In the genomic region with DNA sequence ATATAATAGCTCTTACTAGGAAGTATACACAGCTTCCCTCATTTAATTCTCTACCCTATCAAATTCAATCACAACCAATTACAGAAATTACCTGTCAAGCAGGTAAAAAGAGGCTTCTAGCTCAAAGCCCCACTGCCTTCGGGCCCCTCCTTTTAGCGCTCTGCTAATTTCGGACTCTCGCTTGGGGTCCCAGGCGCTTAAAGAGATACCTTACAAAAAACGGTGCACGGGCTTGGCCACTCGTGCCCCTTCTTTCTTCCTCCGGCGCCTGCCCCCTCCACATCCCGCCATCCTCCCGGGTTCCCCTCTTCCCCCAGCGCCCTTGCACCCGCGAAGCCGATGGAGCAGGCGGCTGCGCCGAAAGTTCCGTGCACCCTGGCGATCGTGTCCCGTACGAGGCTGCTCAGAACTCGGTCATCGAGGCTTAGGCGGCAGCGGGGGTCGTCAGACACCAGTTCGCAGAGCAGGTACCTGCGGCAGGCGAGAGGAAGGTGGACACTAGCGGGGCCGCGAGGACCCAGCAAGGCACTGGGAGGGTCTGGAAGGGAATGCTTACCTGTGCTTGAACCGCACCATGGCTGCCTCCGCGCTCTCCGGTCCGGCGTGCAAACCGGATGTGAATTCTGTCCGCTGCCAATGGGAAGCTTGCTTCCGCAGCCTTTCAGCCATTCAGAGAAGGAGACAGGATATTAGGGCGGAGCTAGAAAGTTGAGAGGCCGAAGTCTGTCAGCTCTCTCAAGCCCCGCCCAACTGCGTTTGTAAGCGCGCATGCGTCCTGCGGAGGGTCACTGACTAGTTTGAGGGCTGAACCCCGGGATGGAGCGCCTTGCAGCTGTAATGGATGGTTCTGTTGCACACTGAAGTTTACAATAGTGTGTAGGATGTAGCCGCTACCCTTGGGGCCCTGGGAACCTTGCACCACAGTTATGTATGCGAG, we compare ENCODE assay signal across 1 cellular context.
TF ChIP-seq lines count a peak whose summit lies in the region.

Gene POP5, minus strand, starts transcription at position 616 of the 937 bp plus-strand sequence. Its CDS starts 40 bp downstream, at position 576.

TF ChIP-seq in K562, 482 proteins besides CTCF, POLR2A, EP300 and RAD21 (continued from another document and continues in another):
- TF ChIP-seq BRF1 (IDR thresholded peaks at IDR 0.05; ENCODE audit: borderline replicate concordance, extremely low read depth, insufficient read length) (no peak), MCM3 (IDR thresholded peaks at IDR 0.05) (no peak), TRIM28 (IDR thresholded peaks at IDR 0.05) (no peak), XRCC5 (IDR thresholded peaks at IDR 0.05; ENCODE audit: low read depth, low read length) (no peak), TSC22D4 (tag; IDR thresholded peaks at IDR 0.05) (no peak), ESRRA (IDR thresholded peaks at IDR 0.05; ENCODE audit: borderline replicate concordance, low read depth) (0 out of 2 replicates have a peak, but pooled peaks have one; percentile 38), PREB (CRISPR knock-in tag; IDR thresholded peaks at IDR 0.05) (no peak), NR2F6 (CRISPR knock-in tag; IDR thresholded peaks at IDR 0.05) (no peak), SFPQ (IDR thresholded peaks at IDR 0.05; ENCODE audit: low read depth, low read length) (no peak), ATF1 (CRISPR knock-in tag; IDR thresholded peaks at IDR 0.05) (no peak), ATF1 (tag; IDR thresholded peaks at IDR 0.05) (peak; percentile 17), ZNF408 (CRISPR knock-in tag; IDR thresholded peaks at IDR 0.05; ENCODE audit: low read depth) (no peak), NCOA6 (IDR thresholded peaks at IDR 0.05) (no peak), POLR3G (IDR thresholded peaks at IDR 0.05; ENCODE audit: extremely low read depth, insufficient read length, insufficient replicate concordance) (no peak), ZNF778 (CRISPR knock-in tag; IDR thresholded peaks at IDR 0.05) (no peak), ZNF584 (CRISPR knock-in tag; IDR thresholded peaks at IDR 0.05; ENCODE audit: low read depth) (no peak), MYNN (IDR thresholded peaks at IDR 0.05) (peak; percentile 75; the same call in 1 of the 2 replicates), MYNN (CRISPR knock-in tag; IDR thresholded peaks at IDR 0.05) (no peak), ZFX (CRISPR knock-in tag; IDR thresholded peaks at IDR 0.05) (no peak), ZBTB7A (IDR thresholded peaks at IDR 0.05; ENCODE audit: borderline replicate concordance, control insufficient read depth, low read depth, low read length) (0 out of 2 replicates have a peak, but pooled peaks have one; percentile 17), IFI16 (CRISPR knock-in tag; IDR thresholded peaks at IDR 0.05) (no peak), SOX6 (IDR thresholded peaks at IDR 0.05) (no peak), ETV5 (CRISPR knock-in tag; IDR thresholded peaks at IDR 0.05; ENCODE audit: low read depth) (peak; percentile 72; the same call in 1 of the 2 replicates), IRF2 (CRISPR knock-in tag; IDR thresholded peaks at IDR 0.05) (no peak), SP2 (IDR thresholded peaks at IDR 0.05; ENCODE audit: extremely low read depth, low read depth, low read length, poor library complexity, severe bottlenecking) (peak; percentile 43), SRSF7 (optimal IDR thresholded peaks at IDR 0.05; ENCODE audit: low read depth, low read length) (no peak), ELK3 (CRISPR knock-in tag; IDR thresholded peaks at IDR 0.05) (no peak)
- TF ChIP-seq, protein P1, sequence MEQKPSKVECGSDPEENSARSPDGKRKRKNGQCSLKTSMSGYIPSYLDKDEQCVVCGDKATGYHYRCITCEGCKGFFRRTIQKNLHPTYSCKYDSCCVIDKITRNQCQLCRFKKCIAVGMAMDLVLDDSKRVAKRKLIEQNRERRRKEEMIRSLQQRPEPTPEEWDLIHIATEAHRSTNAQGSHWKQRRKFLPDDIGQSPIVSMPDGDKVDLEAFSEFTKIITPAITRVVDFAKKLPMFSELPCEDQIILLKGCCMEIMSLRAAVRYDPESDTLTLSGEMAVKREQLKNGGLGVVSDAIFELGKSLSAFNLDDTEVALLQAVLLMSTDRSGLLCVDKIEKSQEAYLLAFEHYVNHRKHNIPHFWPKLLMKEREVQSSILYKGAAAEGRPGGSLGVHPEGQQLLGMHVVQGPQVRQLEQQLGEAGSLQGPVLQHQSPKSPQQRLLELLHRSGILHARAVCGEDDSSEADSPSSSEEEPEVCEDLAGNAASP (IDR thresholded peaks at IDR 0.05), result no peak
- TF ChIP-seq, protein P2, sequence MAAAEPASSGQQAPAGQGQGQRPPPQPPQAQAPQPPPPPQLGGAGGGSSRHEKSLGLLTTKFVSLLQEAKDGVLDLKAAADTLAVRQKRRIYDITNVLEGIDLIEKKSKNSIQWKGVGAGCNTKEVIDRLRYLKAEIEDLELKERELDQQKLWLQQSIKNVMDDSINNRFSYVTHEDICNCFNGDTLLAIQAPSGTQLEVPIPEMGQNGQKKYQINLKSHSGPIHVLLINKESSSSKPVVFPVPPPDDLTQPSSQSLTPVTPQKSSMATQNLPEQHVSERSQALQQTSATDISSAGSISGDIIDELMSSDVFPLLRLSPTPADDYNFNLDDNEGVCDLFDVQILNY (CRISPR knock-in tag; IDR thresholded peaks at IDR 0.05), result peak; percentile 70; the same call in 1 of the 2 replicates
- TF ChIP-seq, protein P3, sequence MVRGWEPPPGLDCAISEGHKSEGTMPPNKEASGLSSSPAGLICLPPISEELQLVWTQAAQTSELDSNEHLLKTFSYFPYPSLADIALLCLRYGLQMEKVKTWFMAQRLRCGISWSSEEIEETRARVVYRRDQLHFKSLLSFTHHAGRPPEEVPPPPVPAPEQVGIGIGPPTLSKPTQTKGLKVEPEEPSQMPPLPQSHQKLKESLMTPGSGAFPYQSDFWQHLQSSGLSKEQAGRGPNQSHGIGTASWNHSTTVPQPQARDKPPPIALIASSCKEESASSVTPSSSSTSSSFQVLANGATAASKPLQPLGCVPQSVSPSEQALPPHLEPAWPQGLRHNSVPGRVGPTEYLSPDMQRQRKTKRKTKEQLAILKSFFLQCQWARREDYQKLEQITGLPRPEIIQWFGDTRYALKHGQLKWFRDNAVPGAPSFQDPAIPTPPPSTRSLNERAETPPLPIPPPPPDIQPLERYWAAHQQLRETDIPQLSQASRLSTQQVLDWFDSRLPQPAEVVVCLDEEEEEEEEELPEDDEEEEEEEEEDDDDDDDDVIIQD (CRISPR knock-in tag; IDR thresholded peaks at IDR 0.05), result 0 out of 2 replicates have a peak, but pooled peaks have one; percentile 32
- TF ChIP-seq, protein P4, sequence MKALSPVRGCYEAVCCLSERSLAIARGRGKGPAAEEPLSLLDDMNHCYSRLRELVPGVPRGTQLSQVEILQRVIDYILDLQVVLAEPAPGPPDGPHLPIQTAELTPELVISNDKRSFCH (CRISPR knock-in tag; IDR thresholded peaks at IDR 0.05), result no peak
- TF ChIP-seq, protein P4 (tag; IDR thresholded peaks at IDR 0.05), result peak; percentile 60; the same call in 1 of the 2 replicates
- TF ChIP-seq, protein P5, sequence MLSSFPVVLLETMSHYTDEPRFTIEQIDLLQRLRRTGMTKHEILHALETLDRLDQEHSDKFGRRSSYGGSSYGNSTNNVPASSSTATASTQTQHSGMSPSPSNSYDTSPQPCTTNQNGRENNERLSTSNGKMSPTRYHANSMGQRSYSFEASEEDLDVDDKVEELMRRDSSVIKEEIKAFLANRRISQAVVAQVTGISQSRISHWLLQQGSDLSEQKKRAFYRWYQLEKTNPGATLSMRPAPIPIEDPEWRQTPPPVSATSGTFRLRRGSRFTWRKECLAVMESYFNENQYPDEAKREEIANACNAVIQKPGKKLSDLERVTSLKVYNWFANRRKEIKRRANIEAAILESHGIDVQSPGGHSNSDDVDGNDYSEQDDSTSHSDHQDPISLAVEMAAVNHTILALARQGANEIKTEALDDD (IDR thresholded peaks at IDR 0.05), result 0 out of 2 replicates have a peak, but pooled peaks have one; percentile 58
- TF ChIP-seq, protein P6, sequence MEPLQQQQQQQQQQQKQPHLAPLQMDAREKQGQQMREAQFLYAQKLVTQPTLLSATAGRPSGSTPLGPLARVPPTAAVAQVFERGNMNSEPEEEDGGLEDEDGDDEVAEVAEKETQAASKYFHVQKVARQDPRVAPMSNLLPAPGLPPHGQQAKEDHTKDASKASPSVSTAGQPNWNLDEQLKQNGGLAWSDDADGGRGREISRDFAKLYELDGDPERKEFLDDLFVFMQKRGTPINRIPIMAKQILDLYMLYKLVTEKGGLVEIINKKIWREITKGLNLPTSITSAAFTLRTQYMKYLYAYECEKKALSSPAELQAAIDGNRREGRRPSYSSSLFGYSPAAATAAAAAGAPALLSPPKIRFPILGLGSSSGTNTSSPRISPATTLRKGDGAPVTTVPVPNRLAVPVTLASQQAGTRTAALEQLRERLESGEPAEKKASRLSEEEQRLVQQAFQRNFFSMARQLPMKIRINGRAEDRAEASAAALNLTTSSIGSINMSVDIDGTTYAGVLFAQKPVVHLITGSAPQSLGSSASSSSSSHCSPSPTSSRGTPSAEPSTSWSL (CRISPR knock-in tag; IDR thresholded peaks at IDR 0.05; ENCODE audit: borderline replicate concordance), result no peak
